11 cellular contexts compared by ENCODE assay signal in genomic region chr9:109639666-109640231, GRCh38.
A peak's percentile ranks its signal among the peaks of the same experiment; 100 is the strongest.
DNase-seq lines count a peak whose midpoint lies in the region; FAIRE-seq and TF ChIP-seq lines count a peak whose summit lies in the region.
"Had no signal": no experiment of that assay in that cellular context is flagged by ENCODE, and none has a peak within 500 bp of the region (broad histone marks: within the 10 kb centered on the region; RNA-seq: fewer than 3 reads in every experiment).

No MANE protein-coding gene starts in this region.

- H3K9ac ChIP-seq in kidney (ENCODE audit: low read length in 2 of 2) (no peak overlapping the region), colonic mucosa (ENCODE audit: low read depth in 2 of 2, low read length in 2 of 2) (no peak overlapping the region)

- TF ChIP-seq POLR2A in spleen (IDR thresholded peaks at IDR 0.05): no peak

- peak overlapping the region; percentile 52 for H3K4me3 ChIP-seq in brain microvascular endothelial cell (ENCODE audit: low read depth, low read length)
- H3K4me3 ChIP-seq in kidney (ENCODE audit: low read length in 2 of 2): peak overlapping the region; percentile 23 to 51
- no peak overlapping the region for H3K4me3 ChIP-seq in colonic mucosa
- no peak overlapping the region for H3K4me3 ChIP-seq in spleen

- H3K4me1 ChIP-seq in kidney (ENCODE audit: control insufficient read depth in 1 of 2, insufficient read depth in 1 of 2, low read depth in 1 of 2, low read length in 2 of 2) (peaks cover 0 to 8% of the 10 kb centered on the region in 2 donors), colonic mucosa (no peaks in the 10 kb centered on the region), spleen (peaks cover 0 to 18% (median 13%) of the 10 kb centered on the region in 6 donors)

- H3K9me3 ChIP-seq in kidney (ENCODE audit: control insufficient read depth in 1 of 2, low read length in 2 of 2) (no peaks in the 10 kb centered on the region), colonic mucosa (no peaks in the 10 kb centered on the region), spleen (peaks cover 0 to 10% (median 0%) of the 10 kb centered on the region in 8 donors)
- H3K9me3 ChIP-seq: vagina had no signal

- no peak overlapping the region for H3K27ac ChIP-seq in brain microvascular endothelial cell
- no peak overlapping the region for H3K27ac ChIP-seq in kidney (ENCODE audit: low read depth in 2 of 2, low read length in 2 of 2)
- peak overlapping the region; percentile 95 for H3K27ac ChIP-seq in temporal lobe (ENCODE audit: low read depth, low read length)
- H3K27ac ChIP-seq in colonic mucosa: no peak overlapping the region
- no peak overlapping the region for H3K27ac ChIP-seq in spleen
- H3K27ac ChIP-seq: vagina had no signal

- intact Hi-C loops in kidney (cut with DNase I): loop anchor here (10.0 kb wide), 1 partner anchor 55 kb away; no protein-coding TSS in a partner anchor
- intact Hi-C loops in colonic mucosa (cut with DNase I): no loop called here
- intact Hi-C loops in spleen (cut with DNase I; ENCODE audit: low total_unique reads): no loop called here

- 6 to 12% (median 11%) methylated on average over 17 of the region's 17 CpGs for WGBS in spleen, 5 donors

- peak; percentile 7 for DNase-seq in NCI-H510A treated with DMSO at 0.1 percent for 48 hours (lab: John Stamatoyannopoulos, UW)
- no peak for DNase-seq in NCI-H510A (lab: John Stamatoyannopoulos, UW)
- no peak for DNase-seq in brain microvascular endothelial cell
- no peak for DNase-seq in kidney
- no peak for DNase-seq in colonic mucosa
- DNase-seq in spleen: no peak
- DNase-seq in GM13977 (ENCODE audit: low spot score): no peak
- DNase-seq: activated T-cell treated with anti-CD3 and anti-CD28 coated beads, Interleukin-2, amount 50 U/mL, for 24 hours; T-cell had no signal

- in situ Hi-C loops in brain microvascular endothelial cell (cut with HindIII; ENCODE audit: low pct_ligation_motif_present, low sequenced_read_pairs): no loop called here
- in situ Hi-C loops in GM13977 (cut with MboI; ENCODE audit: low pct_unique_long_range_greater_than_20kb, low sequenced_read_pairs, unreplicated experiment): no loop called here

- FAIRE-seq in kidney (lab: Jason Lieb, UNC): no peak

- no peaks in the 10 kb centered on the region for H3K36me3 ChIP-seq in brain microvascular endothelial cell (replicated peaks)
- no peaks in the 10 kb centered on the region for H3K36me3 ChIP-seq in kidney (ENCODE audit: control insufficient read depth in 1 of 2, insufficient read depth in 2 of 2, low read length in 2 of 2)
- no peaks in the 10 kb centered on the region for H3K36me3 ChIP-seq in colonic mucosa
- no peaks in the 10 kb centered on the region for H3K36me3 ChIP-seq in spleen
- H3K36me3 ChIP-seq: vagina had no signal

- TF ChIP-seq CTCF in brain microvascular endothelial cell (IDR thresholded peaks at IDR 0.05; ENCODE audit: low read depth, low read length, missing control alignments) (no peak), kidney (IDR thresholded peaks at IDR 0.05; ENCODE audit: borderline replicate concordance, extremely low read depth, insufficient read depth) (no peak), colonic mucosa (IDR thresholded peaks at IDR 0.05) (no peak), spleen (IDR thresholded peaks at IDR 0.05 in 8 of 11, conservative IDR thresholded peaks at IDR 0.05 in 3 of 11) (no peak), GM13977 (IDR thresholded peaks at IDR 0.05; ENCODE audit: extremely low read depth, insufficient read depth, missing control alignments) (no peak)

- peaks cover 38% of the 10 kb centered on the region for H3K27me3 ChIP-seq in brain microvascular endothelial cell (replicated peaks)
- peaks cover 38% of the 10 kb centered on the region for H3K27me3 ChIP-seq in colonic mucosa
- H3K27me3 ChIP-seq in spleen (replicated peaks in 1 of 7): peaks cover 0 to 84% (median 34%) of the 10 kb centered on the region in 7 donors

Comparison
In these comparisons a context has a peak if more than half of its experiments do, and no peak if none do; other contexts are left out.
1. H3K4me3 ChIP-seq: peak in brain microvascular endothelial cell (single experiment) and kidney (2 of 2); none in colonic mucosa (single experiment) and spleen (0 of 8).